Comparison of ENCODE assay signal across 13 cellular contexts in the genomic region with DNA sequence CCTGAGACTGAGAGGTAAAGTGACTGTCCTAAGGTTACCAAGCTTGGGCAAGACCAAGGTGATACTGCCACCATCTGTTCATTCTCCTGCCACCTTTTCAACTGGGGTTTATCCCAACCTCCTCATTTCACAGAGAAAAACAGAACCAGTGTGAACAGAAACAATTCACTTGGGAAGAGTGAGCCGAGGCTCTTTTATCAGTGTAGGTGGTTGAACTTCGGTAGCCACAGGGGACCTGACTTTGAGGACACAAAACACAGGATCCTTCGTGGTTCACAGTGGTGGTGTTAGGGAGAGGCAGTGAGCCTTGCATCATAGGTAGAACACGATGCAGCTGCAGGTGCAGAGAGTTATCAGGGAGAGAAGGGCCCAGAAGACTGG.
A peak's percentile ranks its signal among the peaks of the same experiment; 100 is the strongest.
DNase-seq lines count a peak whose midpoint lies in the region; ATAC-seq and TF ChIP-seq lines count a peak whose summit lies in the region.
"Had no signal": no experiment of that assay in that cellular context is flagged by ENCODE, and none has a peak within 500 bp of the region (broad histone marks: within the 10 kb centered on the region; RNA-seq: fewer than 3 reads in every experiment).

No MANE protein-coding gene starts in this region.

- intact Hi-C loops in mammary epithelial cell (cut with micrococcal nuclease): loop anchor here (1.0 kb wide), 1 partner anchor 43 kb away; no protein-coding TSS in a partner anchor

- dilution Hi-C loops in mammary epithelial cell (cut with HindIII; ENCODE audit: low sequenced_read_pairs): no loop called here

- peak; percentile 39 for TF ChIP-seq CTCF in Loucy (conservative IDR thresholded peaks at IDR 0.05; ENCODE audit: low read length)
- TF ChIP-seq CTCF in mammary epithelial cell (conservative IDR thresholded peaks at IDR 0.05 in 1 of 2, IDR thresholded peaks at IDR 0.05 in 1 of 2; ENCODE audit: extremely low read depth in 1 of 2, insufficient read depth in 1 of 2, low read depth in 1 of 2, low read length in 2 of 2): peak; percentile 27 to 40
- TF ChIP-seq CTCF in type B pancreatic cell (conservative IDR thresholded peaks at IDR 0.05): no peak
- TF ChIP-seq CTCF in HFFc6 (IDR thresholded peaks at IDR 0.05): no peak; the same call in 1 of the 2 replicates

- H3K79me2 ChIP-seq in Loucy (ENCODE audit: insufficient read depth, low read length) (peaks cover 97% of the 10 kb centered on the region), mammary epithelial cell (ENCODE audit: insufficient read depth, low read length) (no peaks in the 10 kb centered on the region)

- in situ Hi-C loops in mammary epithelial cell (cut with MboI; ENCODE audit: low sequenced_read_pairs in 2 of 2): no loop called here

- peak overlapping the region; percentile 47 for H3K4me3 Mint-ChIP-seq in activated naive CD4-positive, alpha-beta T cell treated with anti-CD3 and anti-CD28 coated beads, Interleukin-2, amount 50 U/mL, for 24 hours
- H3K4me3 Mint-ChIP-seq in type B pancreatic cell: no peak overlapping the region
- H3K4me3 Mint-ChIP-seq in HFFc6: no peak overlapping the region
- H3K4me3 Mint-ChIP-seq: CD14-positive monocyte had no signal

- H3K27ac ChIP-seq in mammary epithelial cell (ENCODE audit: insufficient read depth, low read depth, low read length): no peak overlapping the region
- H3K27ac ChIP-seq: cardiac muscle cell, PC-9 had no signal

- no peak for ATAC-seq in HG02938 (IDR thresholded peaks at IDR 0.05; ENCODE audit: unreplicated experiment)
- ATAC-seq: left colon had no signal

- H3K27me3 ChIP-seq in Loucy (ENCODE audit: insufficient read depth, low read length, poor library complexity, severe bottlenecking) (no peaks in the 10 kb centered on the region), mammary epithelial cell (ENCODE audit: insufficient read depth, low read length) (no peaks in the 10 kb centered on the region)
- H3K27me3 ChIP-seq: cardiac muscle cell had no signal

- no peak overlapping the region for H2AFZ ChIP-seq in Loucy (ENCODE audit: low read length)
- H2AFZ ChIP-seq in mammary epithelial cell (ENCODE audit: low read depth, low read length): no peak overlapping the region
- H2AFZ ChIP-seq: PC-9 had no signal

- H3K4me3 ChIP-seq in Loucy (ENCODE audit: low read length, poor library complexity, severe bottlenecking) (no peak overlapping the region), mammary epithelial cell (replicated peaks in 1 of 3; ENCODE audit: insufficient read depth in 1 of 3, low read depth in 2 of 3, low read length in 3 of 3) (no peak overlapping the region)
- H3K4me3 ChIP-seq: cardiac muscle cell, PC-9 had no signal

- no peaks in the 10 kb centered on the region; the same call in 1 of the 2 replicates for H3K9me3 ChIP-seq in Loucy (ENCODE audit: insufficient read depth, low read depth, low read length)
- no peaks in the 10 kb centered on the region for H3K9me3 ChIP-seq in mammary epithelial cell (replicated peaks; ENCODE audit: insufficient read depth, low read length)

- no peak for DNase-seq in activated naive CD4-positive, alpha-beta T cell treated with Interleukin-2 at 50 U/mL for 16 hours
- DNase-seq in mammary epithelial cell (peak; percentile 5), type B pancreatic cell (ENCODE audit: extremely low spot score, unreplicated experiment) (no peak), NCI-H2029 (lab: John Stamatoyannopoulos, UW) (no peak), HFFc6 (no peak)
- DNase-seq: left colon, NCI-H1105 had no signal

- H3K27ac Mint-ChIP-seq in activated naive CD4-positive, alpha-beta T cell treated with anti-CD3 and anti-CD28 coated beads, Interleukin-2, amount 50 U/mL, for 24 hours: peak overlapping the region; percentile 85
- H3K27ac Mint-ChIP-seq in type B pancreatic cell (peak overlapping the region; percentile 32), HFFc6 (no peak overlapping the region)

- H3K4me2 ChIP-seq in Loucy (ENCODE audit: low read depth, low read length, poor library complexity, severe bottlenecking) (no peak overlapping the region), mammary epithelial cell (ENCODE audit: insufficient read depth, low read depth, low read length) (no peak overlapping the region)
- H3K4me2 ChIP-seq: PC-9 had no signal

- no peaks in the 10 kb centered on the region for H3K9me3 Mint-ChIP-seq in activated naive CD4-positive, alpha-beta T cell treated with anti-CD3 and anti-CD28 coated beads, Interleukin-2, amount 50 U/mL, for 24 hours
- no peaks in the 10 kb centered on the region for H3K9me3 Mint-ChIP-seq in type B pancreatic cell
- H3K9me3 Mint-ChIP-seq in HFFc6: no peaks in the 10 kb centered on the region

- peaks cover 17% of the 10 kb centered on the region for H3K36me3 Mint-ChIP-seq in activated naive CD4-positive, alpha-beta T cell treated with anti-CD3 and anti-CD28 coated beads, Interleukin-2, amount 50 U/mL, for 24 hours
- H3K36me3 Mint-ChIP-seq in type B pancreatic cell (no peaks in the 10 kb centered on the region), HFFc6 (ENCODE audit: low read depth) (no peaks in the 10 kb centered on the region)
- H3K36me3 Mint-ChIP-seq: CD14-positive monocyte had no signal

- no peaks in the 10 kb centered on the region for H3F3A ChIP-seq in Loucy (ENCODE audit: low read depth)

- BruUV-seq in mammary epithelial cell (replicated peaks; lab: Mats Ljungman, UMichigan): no TSS peak

- WGBS in mammary epithelial cell (ENCODE audit: low coverage, missing lambda C conversion rate): 89% methylated on average over 4 of the region's 4 CpGs

- H3K9me2 ChIP-seq in Loucy (replicated peaks; ENCODE audit: low read depth, low read length): no peaks in the 10 kb centered on the region

- CTCF ChIA-PET in mammary epithelial cell (lab: Charles Lee; ENCODE audit: low non-redundant PET): no interaction called here

- peaks cover 8% of the 10 kb centered on the region for H3K4me1 ChIP-seq in Loucy (ENCODE audit: insufficient read depth, low read length, poor library complexity, severe bottlenecking)
- no peaks in the 10 kb centered on the region for H3K4me1 ChIP-seq in mammary epithelial cell (ENCODE audit: insufficient read depth, low read length)

- no peaks in the 10 kb centered on the region for H3K27me3 Mint-ChIP-seq in activated naive CD4-positive, alpha-beta T cell treated with anti-CD3 and anti-CD28 coated beads, Interleukin-2, amount 50 U/mL, for 24 hours
- H3K27me3 Mint-ChIP-seq in type B pancreatic cell (no peaks in the 10 kb centered on the region), HFFc6 (ENCODE audit: insufficient read depth) (no peaks in the 10 kb centered on the region; the same call in 1 of the 2 replicates)

- H3K36me3 ChIP-seq in Loucy (ENCODE audit: insufficient read depth, low read length) (peaks cover 24% of the 10 kb centered on the region), mammary epithelial cell (ENCODE audit: insufficient read depth, low read length) (no peaks in the 10 kb centered on the region)
- H3K36me3 ChIP-seq: cardiac muscle cell had no signal

- H3K9ac ChIP-seq in Loucy (ENCODE audit: low read depth, low read length, poor library complexity, severe bottlenecking) (no peak overlapping the region), mammary epithelial cell (ENCODE audit: insufficient read depth, low read length) (no peak overlapping the region)

- H4K20me1 ChIP-seq in Loucy (ENCODE audit: insufficient read depth, low read length, poor library complexity, severe bottlenecking) (peaks cover 42% of the 10 kb centered on the region), mammary epithelial cell (ENCODE audit: insufficient read depth, low read length) (no peaks in the 10 kb centered on the region)

- H3K4me1 Mint-ChIP-seq in activated naive CD4-positive, alpha-beta T cell treated with anti-CD3 and anti-CD28 coated beads, Interleukin-2, amount 50 U/mL, for 24 hours: peaks cover 95% of the 10 kb centered on the region
- peaks cover 4% of the 10 kb centered on the region for H3K4me1 Mint-ChIP-seq in type B pancreatic cell (ENCODE audit: unreplicated experiment)
- no peaks in the 10 kb centered on the region for H3K4me1 Mint-ChIP-seq in HFFc6 (ENCODE audit: low read depth)
- H3K4me1 Mint-ChIP-seq: CD14-positive monocyte had no signal

Comparison
In these comparisons a context has a peak if more than half of its experiments do, and no peak if none do; other contexts are left out.
1. CTCF ChIP-seq: peak in Loucy (single experiment) and mammary epithelial cell (2 of 2); none in type B pancreatic cell (single experiment) and HFFc6 (single experiment).